ENCODE assay signal across 8 cellular contexts in the genomic region with DNA sequence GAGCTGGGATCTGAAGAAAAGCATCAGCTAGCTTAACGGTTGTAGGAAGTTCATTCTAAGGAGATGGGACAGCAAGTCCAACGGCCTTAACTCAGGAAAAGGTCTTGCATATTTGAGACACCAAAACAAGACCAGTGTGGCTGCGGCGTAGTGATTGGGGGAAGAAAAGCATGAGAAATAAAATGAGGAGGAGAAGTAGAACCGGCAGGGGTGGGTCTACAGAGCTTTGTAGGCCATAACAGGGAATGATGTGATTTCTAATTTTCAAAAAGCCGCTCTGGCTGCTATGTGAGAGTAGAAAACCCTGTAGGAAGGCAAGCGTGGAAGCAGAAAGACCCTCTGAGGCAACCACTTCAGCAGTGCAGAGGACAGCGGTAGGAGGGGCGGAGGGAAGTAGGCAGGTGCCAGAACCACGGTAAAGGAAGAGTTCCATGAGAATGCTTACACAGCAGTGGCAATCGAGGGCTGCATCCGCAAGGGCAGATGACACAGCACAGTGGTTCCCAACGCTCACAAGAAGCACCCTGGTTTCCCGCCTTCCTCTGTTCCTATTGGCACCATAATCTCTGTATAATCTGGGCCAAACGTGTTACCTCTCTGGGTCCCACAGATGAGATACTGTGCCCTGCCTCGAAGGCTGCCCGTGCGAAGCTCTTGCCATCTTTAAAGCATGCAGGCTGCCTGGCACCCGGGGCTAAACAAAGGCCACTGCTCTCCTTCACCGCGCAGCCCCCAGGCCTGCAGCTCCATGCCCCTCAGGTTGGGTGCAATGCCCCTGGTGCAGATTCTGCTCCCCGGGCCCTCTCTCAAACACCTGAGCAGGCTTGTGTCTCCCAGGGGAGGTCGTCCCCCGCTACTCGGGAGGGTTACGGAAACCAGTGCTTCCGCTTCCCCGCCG. TPM values are rescaled to one million over a fixed set of nuclear protein-coding genes. Genes with fewer than 3 reads are reported as not detected.
DNase-seq lines count a peak whose midpoint lies in the region; ATAC-seq and TF ChIP-seq lines count a peak whose summit lies in the region.

No MANE protein-coding gene starts in this region.

- H3K79me2 ChIP-seq in mesendoderm (ENCODE audit: control insufficient read depth, insufficient read depth, low read length), result no peaks in the 10 kb centered on the region

- no peak overlapping the region for H4K5ac ChIP-seq in mesendoderm (ENCODE audit: low read length)

- H3K36me3 ChIP-seq in mesendoderm (ENCODE audit: control insufficient read depth, insufficient read depth, low read length), result peaks cover 10% of the 10 kb centered on the region
- H3K36me3 ChIP-seq in transverse colon, result peaks cover 0 to 8% (median under 1%) of the 10 kb centered on the region in 4 donors

- peaks cover 5% of the 10 kb centered on the region for H3K4me1 ChIP-seq in mesendoderm (ENCODE audit: control insufficient read depth, low read depth, low read length)
- peaks cover 10 to 41% (median 34%) of the 10 kb centered on the region in 4 donors for H3K4me1 ChIP-seq in transverse colon

- TF ChIP-seq CTCF in transverse colon (IDR thresholded peaks at IDR 0.05), result no peak

- H3K4me3 ChIP-seq in mesendoderm (ENCODE audit: low read length), result peak overlapping the region; percentile 81
- peak overlapping the region; percentile 59 to 69 (median 64) for H3K4me3 ChIP-seq in transverse colon

- ATAC-seq in HG03558 (IDR thresholded peaks at IDR 0.05; ENCODE audit: extremely low read depth, unreplicated experiment), result peak; percentile 3

- no peak overlapping the region for H2BK15ac ChIP-seq in mesendoderm (replicated peaks; ENCODE audit: low read depth)

- no peak overlapping the region for H4K8ac ChIP-seq in mesendoderm (ENCODE audit: low read depth, low read length)

- H2BK120ac ChIP-seq in mesendoderm (ENCODE audit: low read depth, low read length), result no peak overlapping the region

- peak; percentile 75 for DNase-seq in activated CD8-positive, alpha-beta memory T cell treated with anti-CD3 and anti-CD28 coated beads, Interleukin-2, amount 50 U/mL, for 48 hours
- no peak for DNase-seq in activated CD8-positive, alpha-beta memory T cell treated with anti-CD3 and anti-CD28 coated beads, Interleukin-2, amount 50 U/mL, for 4 hours
- DNase-seq in SK-N-DZ (ENCODE audit: low spot score) (peak; percentile 44), dermis blood vessel endothelial cell (peak; percentile 39), mesendoderm (peak; percentile 54), transverse colon (peak; percentile 45), iPS-NIHi11 (ENCODE audit: low spot score) (no peak)

- no peak overlapping the region for H3K27ac ChIP-seq in mesendoderm (ENCODE audit: low read depth, low read length)
- H3K27ac ChIP-seq in transverse colon, result peak overlapping the region; percentile 80 to 91 (median 90)

- H3K4ac ChIP-seq in mesendoderm (ENCODE audit: low read depth, low read length), result no peak overlapping the region

- H2BK5ac ChIP-seq in mesendoderm (ENCODE audit: low read length), result no peak overlapping the region

- H3K27me3 ChIP-seq in mesendoderm (ENCODE audit: insufficient read depth, low read length, poor library complexity), result no peaks in the 10 kb centered on the region
- no peaks in the 10 kb centered on the region for H3K27me3 ChIP-seq in transverse colon

- H2AK5ac ChIP-seq in mesendoderm (ENCODE audit: low read length), result no peak overlapping the region

- intact Hi-C loops in transverse colon (cut with DNase I; ENCODE audit: low total_unique reads), result no loop called here

- peak overlapping the region; percentile 94 for H3K56ac ChIP-seq in mesendoderm (ENCODE audit: low read length)

- no peak overlapping the region for H3K18ac ChIP-seq in mesendoderm (ENCODE audit: low read length)

- in situ Hi-C loops in transverse colon (cut with MboI; ENCODE audit: low pct_ligation_motif_present in 1 of 4, low pct_unique_long_range_greater_than_20kb in 1 of 4, low sequenced_read_pairs in 3 of 4), result loop anchor here in 3 of 4 donors (10.0 kb wide), 1 partner anchor 98 kb away; no protein-coding TSS in a partner anchor

- WGBS in mesendoderm (ENCODE audit: extremely low coverage, insufficient coverage, low lambda C conversion rate), result no CpG with 5 or more reads among the region's 29 CpGs
- WGBS in transverse colon (ENCODE audit: low coverage in 1 of 2), 2 donors, result 12 to 24% methylated on average over 6 to 28 of the region's 29 CpGs

- H3K23ac ChIP-seq in mesendoderm (ENCODE audit: low read length), result no peak overlapping the region

- no peaks in the 10 kb centered on the region for H3K9me3 ChIP-seq in transverse colon

- H3K4me2 ChIP-seq in mesendoderm (ENCODE audit: low read length), result peak overlapping the region; percentile 59

- no peak for TF ChIP-seq EP300 in transverse colon (IDR thresholded peaks at IDR 0.05; ENCODE audit: low read depth)

- H3K79me1 ChIP-seq in mesendoderm (ENCODE audit: low read length), result peaks cover 4% of the 10 kb centered on the region

- TF ChIP-seq POLR2A in transverse colon (IDR thresholded peaks at IDR 0.05), result no peak

- H3K9ac ChIP-seq in mesendoderm (ENCODE audit: low read length), result peak overlapping the region; percentile 93

RNA-seq across cellular contexts. Expression of gene ANKRD39, which starts 0.8 kb away (rescaled TPM):
- 23.2 and 23.9 TPM in 2 replicates for polyA plus RNA-seq in SK-N-DZ (2014; cell fraction: cytosol; rRNA removed)
- 20.5 and 30.6 TPM in 2 replicates for polyA plus RNA-seq in SK-N-DZ (2014; cell fraction: nucleus; rRNA removed)
- total RNA-seq in dermis blood vessel endothelial cell (6.8 and 8.0 TPM in 2 replicates), transverse colon (10 to 100 TPM in 3 of 4 donors, 1 to 10 TPM in 1; 9.7 to 55.3 (median 12.7) TPM)
- 14.2 TPM for polyA plus RNA-seq in mesendoderm (2013, experiment 1 of 2)
- 13.8 TPM for polyA plus RNA-seq in mesendoderm (2013, experiment 2 of 2)

RNA-seq across cellular contexts. Expression of gene SEMA4C, which starts 12.9 kb away (rescaled TPM):
- 42.0 and 42.7 TPM in 2 replicates for polyA plus RNA-seq in SK-N-DZ (2014; cell fraction: cytosol; rRNA removed)
- polyA plus RNA-seq in SK-N-DZ (2014; cell fraction: nucleus; rRNA removed), result 91.3 and 99.0 TPM in 2 replicates
- total RNA-seq in dermis blood vessel endothelial cell (39.7 and 40.3 TPM in 2 replicates), transverse colon (10 to 100 TPM in 3 of 4 donors, 1 to 10 TPM in 1; 3.6 to 23.9 (median 17.4) TPM)
- 32.1 TPM for polyA plus RNA-seq in mesendoderm (2013, experiment 1 of 2)
- polyA plus RNA-seq in mesendoderm (2013, experiment 2 of 2), result 31.2 TPM

RNA-seq across cellular contexts. Expression of gene ANKRD23, which starts 13.2 kb away (rescaled TPM):
- 2.1 and 3.1 TPM in 2 replicates for polyA plus RNA-seq in SK-N-DZ (2014; cell fraction: cytosol; rRNA removed)
- 14.5 and 26.4 TPM in 2 replicates for polyA plus RNA-seq in SK-N-DZ (2014; cell fraction: nucleus; rRNA removed)
- total RNA-seq in dermis blood vessel endothelial cell (1.1 and 1.5 TPM in 2 replicates), transverse colon (10 to 100 TPM in 1 of 4 donors, 1 to 10 TPM in 3; 4.1 to 22.7 (median 7.0) TPM)
- polyA plus RNA-seq in mesendoderm (2013, experiment 1 of 2), result 0.86 TPM
- polyA plus RNA-seq in mesendoderm (2013, experiment 2 of 2), result 1.7 TPM

RNA-seq across cellular contexts. Expression of gene CNNM3, which starts 41.0 kb away (rescaled TPM):
- 11.9 and 13.1 TPM in 2 replicates for polyA plus RNA-seq in SK-N-DZ (2014; cell fraction: cytosol; rRNA removed)
- polyA plus RNA-seq in SK-N-DZ (2014; cell fraction: nucleus; rRNA removed), result 13.5 and 24.5 TPM in 2 replicates
- 14.0 and 24.9 TPM in 2 replicates for total RNA-seq in dermis blood vessel endothelial cell
- 10.9 TPM for polyA plus RNA-seq in mesendoderm (2013, experiment 1 of 2)
- polyA plus RNA-seq in mesendoderm (2013, experiment 2 of 2), result 10.7 TPM
- total RNA-seq in transverse colon, result 10 to 100 TPM; 14.2 to 54.3 (median 22.3) TPM

Comparison
In these comparisons a context has a peak if more than half of its experiments do, and no peak if none do; other contexts are left out.
1. DNase-seq: peak in activated CD8-positive, alpha-beta memory T cell treated with anti-CD3 and anti-CD28 coated beads, Interleukin-2, amount 50 U/mL, for 48 hours (single experiment), SK-N-DZ (single experiment), dermis blood vessel endothelial cell (single experiment), mesendoderm (single experiment) and transverse colon (single experiment); none in activated CD8-positive, alpha-beta memory T cell treated with anti-CD3 and anti-CD28 coated beads, Interleukin-2, amount 50 U/mL, for 4 hours (single experiment) and iPS-NIHi11 (single experiment).